ENCODE assay signal across 24 cellular contexts in the genomic region with DNA sequence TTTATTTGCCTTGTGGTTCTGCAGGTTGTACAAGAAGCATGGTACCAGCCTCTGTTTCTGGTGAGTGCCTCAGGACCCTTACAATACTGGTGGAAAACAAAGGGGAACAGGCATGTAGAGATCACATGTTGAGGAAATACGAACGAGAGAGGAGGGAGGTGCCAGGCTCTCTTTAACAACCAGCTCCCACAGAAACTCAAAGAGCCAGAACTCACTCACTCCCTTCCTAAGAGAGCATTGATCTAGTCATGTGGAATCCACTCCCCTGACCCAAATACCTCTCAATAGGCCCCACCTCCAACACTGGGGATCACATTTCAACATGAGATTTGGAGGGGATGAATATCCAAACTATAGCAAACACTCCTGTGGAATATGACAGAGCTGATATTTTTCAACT.
DNase-seq lines count a peak whose midpoint lies in the region; ATAC-seq, FAIRE-seq and TF ChIP-seq lines count a peak whose summit lies in the region.
"Had no signal": no experiment of that assay in that cellular context is flagged by ENCODE, and none has a peak within 500 bp of the region (broad histone marks: within the 10 kb centered on the region; RNA-seq: fewer than 3 reads in every experiment).

No MANE protein-coding gene starts in this region.

- TF ChIP-seq CTCF in WTC11 (IDR thresholded peaks at IDR 0.05) = no peak
- TF ChIP-seq CTCF in keratinocyte (optimal IDR thresholded peaks at IDR 0.05 in 1 of 3, IDR thresholded peaks at IDR 0.05 in 1 of 3, conservative IDR thresholded peaks at IDR 0.05 in 1 of 3; ENCODE audit: extremely low read depth in 1 of 3, insufficient read depth in 2 of 3, low read length in 3 of 3) = no peak
- no peak for TF ChIP-seq CTCF in progenitor cell of endocrine pancreas (IDR thresholded peaks at IDR 0.05; ENCODE audit: unreplicated experiment)

- DNase-seq in NCI-H2171 treated with DMSO at 0.1 percent for 48 hours (lab: John Stamatoyannopoulos, UW) = peak; percentile 21
- no peak for DNase-seq in NCI-H2171 (lab: John Stamatoyannopoulos, UW)
- DNase-seq in WTC11 (ENCODE audit: low spot score) = no peak
- DNase-seq in keratinocyte (ENCODE audit: low read depth, low spot score) = no peak
- no peak for DNase-seq in progenitor cell of endocrine pancreas (ENCODE audit: low spot score, unreplicated experiment)
- DNase-seq in COLO829 (ENCODE audit: low spot score) = no peak
- DNase-seq in G401 (ENCODE audit: low spot score) = no peak
- DNase-seq in immature natural killer cell = no peak
- DNase-seq: 8988T; Calu3; CD4-positive, alpha-beta memory T cell; DMS 273 treated with DMSO at 0.1 percent for 48 hours; DMS53; DND-41; EL; GDM1; HFFc6 had no signal

- ATAC-seq in WTC11 = peak; percentile 96
- ATAC-seq: HCT116 had no signal

- H3K79me2 ChIP-seq in keratinocyte (ENCODE audit: control insufficient read depth, insufficient read depth, low read length) = no peaks in the 10 kb centered on the region

- peak overlapping the region; percentile 5 for H2AFZ ChIP-seq in keratinocyte (ENCODE audit: control insufficient read depth, low read length)

- in situ Hi-C loops in G401 (cut with HindIII; ENCODE audit: low sequenced_read_pairs) = no loop called here

- H3K36me3 ChIP-seq in keratinocyte (ENCODE audit: control insufficient read depth in 2 of 2, extremely low read depth in 1 of 2, insufficient read depth in 2 of 2, low read length in 2 of 2) = no peaks in the 10 kb centered on the region
- H3K36me3 ChIP-seq: BLaER1 had no signal

- H3K27ac Mint-ChIP-seq in WTC11 (0 out of 2 replicates have a peak overlapping the region, but pooled peaks have one; percentile 44), progenitor cell of endocrine pancreas (peak overlapping the region; percentile 46), immature natural killer cell (no peak overlapping the region)
- H3K27ac Mint-ChIP-seq: CD14-positive monocyte; CD4-positive, alpha-beta memory T cell; HFFc6 had no signal

- no peaks in the 10 kb centered on the region for H3K9me3 ChIP-seq in keratinocyte (ENCODE audit: control insufficient read depth, low read depth, low read length)
- H3K9me3 ChIP-seq: BLaER1 had no signal

- H3K36me3 Mint-ChIP-seq in WTC11 (no peaks in the 10 kb centered on the region), progenitor cell of endocrine pancreas (ENCODE audit: insufficient read depth) (no peaks in the 10 kb centered on the region), immature natural killer cell (peaks cover 0 to 3% (median 0%) of the 10 kb centered on the region in 3 donors)
- H3K36me3 Mint-ChIP-seq: CD14-positive monocyte; CD4-positive, alpha-beta memory T cell had no signal

- no peaks in the 10 kb centered on the region for H4K20me1 ChIP-seq in keratinocyte (ENCODE audit: control insufficient read depth, extremely low read depth, insufficient read depth, low read length)
- H4K20me1 ChIP-seq: BLaER1 had no signal

- H3K27me3 Mint-ChIP-seq in WTC11 (ENCODE audit: low read depth) (no peaks in the 10 kb centered on the region), progenitor cell of endocrine pancreas (no peaks in the 10 kb centered on the region), immature natural killer cell (ENCODE audit: low read depth in 3 of 3) (peaks cover 0 to 1% (median 0%) of the 10 kb centered on the region in 3 donors)
- H3K27me3 Mint-ChIP-seq: CD4-positive, alpha-beta memory T cell had no signal

- CTCF ChIA-PET in WTC11 (lab: Charles Lee) = no interaction called here

- POLR2A ChIA-PET in WTC11 (lab: Charles Lee) = no interaction called here

- H3K27ac ChIP-seq in keratinocyte (ENCODE audit: control insufficient read depth, insufficient read depth, low read length) = no peak overlapping the region
- H3K27ac ChIP-seq: BLaER1, HL-60 had no signal

- H3K9me3 Mint-ChIP-seq in WTC11 (no peaks in the 10 kb centered on the region), progenitor cell of endocrine pancreas (ENCODE audit: low read depth) (no peaks in the 10 kb centered on the region), immature natural killer cell (peaks cover 0 to 10% (median under 1%) of the 10 kb centered on the region in 6 donors)

- no peaks in the 10 kb centered on the region for H3K9me1 ChIP-seq in keratinocyte (ENCODE audit: control insufficient read depth, extremely low read depth, insufficient read depth, low read length)

- no peak overlapping the region for H3K9ac ChIP-seq in keratinocyte (ENCODE audit: control insufficient read depth, extremely low read depth, insufficient read depth, low read length)
- H3K9ac ChIP-seq: BLaER1 had no signal

- H3K27me3 ChIP-seq in keratinocyte (ENCODE audit: control insufficient read depth, extremely low read depth, insufficient read depth, low read length) = no peaks in the 10 kb centered on the region
- H3K27me3 ChIP-seq: BLaER1 had no signal

- no peak for FAIRE-seq in keratinocyte (lab: Jason Lieb, UNC)
- FAIRE-seq: GM12892, GM18507, H54 had no signal

- no peak overlapping the region for H3K4me3 ChIP-seq in keratinocyte (ENCODE audit: control insufficient read depth in 2 of 3, extremely low read depth in 1 of 3, insufficient read depth in 2 of 3, low read depth in 1 of 3, low read length in 3 of 3)
- H3K4me3 ChIP-seq: BLaER1 had no signal

- dilution Hi-C loops in keratinocyte (cut with MboI; ENCODE audit: extremely low pct_ligation_motif_present, low sequenced_read_pairs) = no loop called here

- H3K4me1 Mint-ChIP-seq in WTC11 = peaks cover 12% of the 10 kb centered on the region
- H3K4me1 Mint-ChIP-seq in progenitor cell of endocrine pancreas (ENCODE audit: low read depth) = peaks cover 3% of the 10 kb centered on the region
- H3K4me1 Mint-ChIP-seq in immature natural killer cell = no peaks in the 10 kb centered on the region
- H3K4me1 Mint-ChIP-seq: CD14-positive monocyte; CD4-positive, alpha-beta memory T cell had no signal

- no peaks in the 10 kb centered on the region for H3K4me1 ChIP-seq in keratinocyte (ENCODE audit: control insufficient read depth, extremely low read depth, insufficient read depth, low read length)
- H3K4me1 ChIP-seq: BLaER1 had no signal

- H3K4me3 Mint-ChIP-seq in WTC11 (no peak overlapping the region), progenitor cell of endocrine pancreas (ENCODE audit: low read depth) (no peak overlapping the region), immature natural killer cell (no peak overlapping the region)
- H3K4me3 Mint-ChIP-seq: CD14-positive monocyte; CD4-positive, alpha-beta memory T cell; HFFc6 had no signal

- no peak overlapping the region for H3K4me2 ChIP-seq in keratinocyte (ENCODE audit: control insufficient read depth, extremely low read depth, insufficient read depth, low read depth, low read length)
- H3K4me2 ChIP-seq: BLaER1 had no signal

TF ChIP-seq in WTC11, 78 proteins besides CTCF, POLR2A, EP300 and RAD21 (continues in another document):
- TF ChIP-seq NR1H2 (CRISPR knock-in tag; IDR thresholded peaks at IDR 0.05) (no peak), RELA (CRISPR knock-in tag; IDR thresholded peaks at IDR 0.05; ENCODE audit: borderline replicate concordance) (no peak), RORB (CRISPR knock-in tag; IDR thresholded peaks at IDR 0.05) (no peak), SMAD4 (CRISPR knock-in tag; IDR thresholded peaks at IDR 0.05) (no peak), PRDM15 (CRISPR knock-in tag; IDR thresholded peaks at IDR 0.05) (no peak), TP53 (CRISPR knock-in tag; IDR thresholded peaks at IDR 0.05) (no peak), NR2C2 (CRISPR knock-in tag; IDR thresholded peaks at IDR 0.05) (no peak), ZNF396 (CRISPR knock-in tag; IDR thresholded peaks at IDR 0.05; ENCODE audit: borderline replicate concordance) (no peak), SMAD3 (CRISPR knock-in tag; IDR thresholded peaks at IDR 0.05; ENCODE audit: borderline replicate concordance) (no peak)
- TF ChIP-seq, protein P1, sequence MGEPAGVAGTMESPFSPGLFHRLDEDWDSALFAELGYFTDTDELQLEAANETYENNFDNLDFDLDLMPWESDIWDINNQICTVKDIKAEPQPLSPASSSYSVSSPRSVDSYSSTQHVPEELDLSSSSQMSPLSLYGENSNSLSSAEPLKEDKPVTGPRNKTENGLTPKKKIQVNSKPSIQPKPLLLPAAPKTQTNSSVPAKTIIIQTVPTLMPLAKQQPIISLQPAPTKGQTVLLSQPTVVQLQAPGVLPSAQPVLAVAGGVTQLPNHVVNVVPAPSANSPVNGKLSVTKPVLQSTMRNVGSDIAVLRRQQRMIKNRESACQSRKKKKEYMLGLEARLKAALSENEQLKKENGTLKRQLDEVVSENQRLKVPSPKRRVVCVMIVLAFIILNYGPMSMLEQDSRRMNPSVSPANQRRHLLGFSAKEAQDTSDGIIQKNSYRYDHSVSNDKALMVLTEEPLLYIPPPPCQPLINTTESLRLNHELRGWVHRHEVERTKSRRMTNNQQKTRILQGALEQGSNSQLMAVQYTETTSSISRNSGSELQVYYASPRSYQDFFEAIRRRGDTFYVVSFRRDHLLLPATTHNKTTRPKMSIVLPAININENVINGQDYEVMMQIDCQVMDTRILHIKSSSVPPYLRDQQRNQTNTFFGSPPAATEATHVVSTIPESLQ (CRISPR knock-in tag; IDR thresholded peaks at IDR 0.05) = no peak

Comparison
In these comparisons a context has a peak if more than half of its experiments do, and no peak if none do; other contexts are left out.
1. H3K27ac Mint-ChIP-seq: peak in WTC11 (single experiment) and progenitor cell of endocrine pancreas (single experiment); none in immature natural killer cell (0 of 6).